In genomic region chr9:132041825-132042224, GRCh38 we compare ENCODE assay signal across 1 cellular context.
TF ChIP-seq lines count a peak whose summit lies in the region.

No MANE protein-coding gene starts in this region.

TF ChIP-seq in HCT116, 20 proteins besides CTCF, POLR2A, EP300 and RAD21 (continued from another document):
- TF ChIP-seq SRF (IDR thresholded peaks at IDR 0.05; ENCODE audit: low read depth), result no peak
